12 cellular contexts compared by ENCODE assay signal in the genomic region with DNA sequence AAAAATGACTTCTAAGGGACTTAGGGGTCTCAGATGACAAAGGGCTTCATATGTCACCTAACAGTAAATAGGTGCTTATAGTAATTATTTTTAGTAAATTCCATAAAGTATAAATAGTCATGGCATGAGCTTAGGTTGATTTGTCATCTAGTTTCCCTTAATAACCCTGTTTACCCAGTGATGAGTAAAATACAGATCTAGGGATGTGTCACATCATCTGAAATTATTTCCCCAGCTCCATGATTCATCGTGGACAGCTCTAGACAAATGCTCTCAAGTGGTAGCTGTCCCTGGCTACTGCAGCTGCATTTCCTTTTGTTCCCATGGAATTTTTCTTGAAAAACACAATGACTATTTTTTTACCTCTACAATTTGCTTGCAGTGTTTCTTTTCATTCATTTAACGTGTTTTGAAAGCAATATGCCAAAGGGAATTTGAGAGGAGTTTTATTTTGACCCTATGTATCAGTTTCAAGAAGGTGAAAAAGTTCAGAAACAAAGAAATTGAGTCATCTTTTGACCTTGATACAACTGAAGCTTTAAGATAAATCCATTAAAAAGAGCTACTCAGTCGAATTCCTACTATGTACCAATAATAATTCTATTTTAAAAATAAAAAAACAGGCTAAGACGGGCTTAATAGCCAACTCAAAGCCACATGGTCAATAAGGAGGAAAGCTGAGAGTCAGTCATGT.
A peak's percentile ranks its signal among the peaks of the same experiment; 100 is the strongest.
DNase-seq lines count a peak whose midpoint lies in the region; ATAC-seq, FAIRE-seq and TF ChIP-seq lines count a peak whose summit lies in the region.
"Had no signal": no experiment of that assay in that cellular context is flagged by ENCODE, and none has a peak within 500 bp of the region (broad histone marks: within the 10 kb centered on the region; RNA-seq: fewer than 3 reads in every experiment).

No MANE protein-coding gene starts in this region.

- H3K9me3 ChIP-seq in A549 = no peaks in the 10 kb centered on the region
- no peaks in the 10 kb centered on the region for H3K9me3 ChIP-seq in esophagus squamous epithelium
- H3K9me3 ChIP-seq: upper lobe of left lung had no signal

- H3K27ac ChIP-seq in A549 = no peak overlapping the region
- no peak overlapping the region for H3K27ac ChIP-seq in esophagus squamous epithelium
- H3K27ac ChIP-seq: HL-60, skin epidermis, upper lobe of left lung had no signal

- TF ChIP-seq EP300 in A549 (IDR thresholded peaks at IDR 0.05) = no peak

- CTCF ChIA-PET in A549 (lab: Yijun Ruan, JAX) = no interaction called here

- no peak overlapping the region for H3K4me2 ChIP-seq in A549

- H3K4me3 ChIP-seq in A549 (no peak overlapping the region), esophagus squamous epithelium (no peak overlapping the region)
- H3K4me3 ChIP-seq: skin epidermis, upper lobe of left lung had no signal

- no peaks in the 10 kb centered on the region for H3K27me3 ChIP-seq in esophagus squamous epithelium
- H3K27me3 ChIP-seq: upper lobe of left lung had no signal

- FAIRE-seq in A549 (lab: Jason Lieb, UNC) (no peak), GM12891 (lab: Jason Lieb, UNC) (no peak)

- ATAC-seq in A549 (no peak), GM18517 (IDR thresholded peaks at IDR 0.05; ENCODE audit: unreplicated experiment) (peak; percentile 63), HG03066 (IDR thresholded peaks at IDR 0.05; ENCODE audit: low read depth, unreplicated experiment) (peak; percentile 47)

- WGBS in A549 (ENCODE audit: missing lambda C conversion rate) = 1% methylated on average over 4 of the region's 4 CpGs
- 29 to 43% methylated on average over 4 of the region's 4 CpGs for WGBS in esophagus squamous epithelium, 2 donors

- TF ChIP-seq CTCF in A549 (IDR thresholded peaks at IDR 0.05) (no peak), esophagus squamous epithelium (IDR thresholded peaks at IDR 0.05) (no peak)

- POLR2A ChIA-PET in A549 (lab: Yijun Ruan, JAX) = no interaction called here

- no peak for TF ChIP-seq RAD21 in A549 (conservative IDR thresholded peaks at IDR 0.05 in 1 of 2, IDR thresholded peaks at IDR 0.05 in 1 of 2)

- H3K4me1 ChIP-seq in A549 (no peaks in the 10 kb centered on the region), esophagus squamous epithelium (peaks cover 0 to 11% (median 0%) of the 10 kb centered on the region in 3 donors)
- H3K4me1 ChIP-seq: upper lobe of left lung had no signal

- TF ChIP-seq POLR2A in A549 (IDR thresholded peaks at IDR 0.05; ENCODE audit: low read length) = no peak
- no peak for TF ChIP-seq POLR2A in GM12891 (IDR thresholded peaks at IDR 0.05; ENCODE audit: low read depth, low read length)
- no peak for TF ChIP-seq POLR2A in esophagus squamous epithelium (IDR thresholded peaks at IDR 0.05)

- intact Hi-C loops in esophagus squamous epithelium (cut with DNase I) = no loop called here

- peak in 1 of 2 experiments; percentile 1 for DNase-seq in A549 (ENCODE audit: low read depth in 1 of 2, low spot score in 1 of 2)
- peak; percentile 10 for DNase-seq in amniotic epithelial cell (ENCODE audit: low read depth)
- DNase-seq in NCI-H2081 treated with DMSO at 0.1 percent for 48 hours (lab: John Stamatoyannopoulos, UW) = no peak
- DNase-seq in GM12891 (ENCODE audit: insufficient read length, low spot score) = no peak
- no peak for DNase-seq in esophagus squamous epithelium (lab: John Stamatoyannopoulos, UW)
- DNase-seq in NCI-H1048 (lab: John Stamatoyannopoulos, UW) = no peak
- DNase-seq: DMS 273 treated with DMSO at 0.1 percent for 48 hours, upper lobe of left lung had no signal

- H3K36me3 ChIP-seq in esophagus squamous epithelium = no peaks in the 10 kb centered on the region
- H3K36me3 ChIP-seq: upper lobe of left lung had no signal

TF ChIP-seq in A549, 52 proteins besides CTCF, POLR2A, EP300 and RAD21:
- no peak for TF ChIP-seq BHLHE40 (IDR thresholded peaks at IDR 0.05; ENCODE audit: low read depth, low read length)
- TF ChIP-seq FOSL2 (IDR thresholded peaks at IDR 0.05) = no peak
- peak; percentile 15; the same call in 1 of the 2 replicates for TF ChIP-seq FOSL2 (CRISPR knock-in tag; IDR thresholded peaks at IDR 0.05)

TF ChIP-seq in GM12891, 5 proteins besides CTCF, POLR2A, EP300 and RAD21:
- TF ChIP-seq POLR2AphosphoS5 (IDR thresholded peaks at IDR 0.05; ENCODE audit: low read depth, low read length) (no peak), TAF1 (IDR thresholded peaks at IDR 0.05; ENCODE audit: low read depth, low read length) (no peak), SPI1 (IDR thresholded peaks at IDR 0.05; ENCODE audit: low read depth, low read length) (no peak), POU2F2 (IDR thresholded peaks at IDR 0.05; ENCODE audit: low read depth, low read length) (no peak), PAX5 (IDR thresholded peaks at IDR 0.05; ENCODE audit: insufficient read depth, low read length, severe bottlenecking) (no peak)

Comparison
In these comparisons a context has a peak if more than half of its experiments do, and no peak if none do; other contexts are left out.
1. ATAC-seq: peak in GM18517 (single experiment) and HG03066 (single experiment); none in A549 (0 of 2).